11 cellular contexts compared by ENCODE assay signal in genomic region chr11:109984634-109985289, GRCh38.
A peak's percentile ranks its signal among the peaks of the same experiment; 100 is the strongest.
DNase-seq lines count a peak whose midpoint lies in the region; ATAC-seq and TF ChIP-seq lines count a peak whose summit lies in the region.
"Had no signal": no experiment of that assay in that cellular context is flagged by ENCODE, and none has a peak within 500 bp of the region (broad histone marks: within the 10 kb centered on the region; RNA-seq: fewer than 3 reads in every experiment).

No MANE protein-coding gene starts in this region.

- no peak overlapping the region for H3K4me2 ChIP-seq in neural progenitor cell

- no peaks in the 10 kb centered on the region for H3K9me3 ChIP-seq in neural progenitor cell (ENCODE audit: low read depth)

- ATAC-seq in GM21423 (IDR thresholded peaks at IDR 0.05; ENCODE audit: unreplicated experiment) (peak; percentile 98), HG03442 (IDR thresholded peaks at IDR 0.05; ENCODE audit: unreplicated experiment) (peak; percentile 96), left lobe of liver (no peak)

- H3K36me3 Mint-ChIP-seq in dendritic cell treated with granulocyte-macrophage colony-stimulating factor and Interleukin-4, amounts not matched to agents 40 ng/mL and 50 ng/mL, for 4 days (ENCODE audit: low read depth), result no peaks in the 10 kb centered on the region
- no peaks in the 10 kb centered on the region for H3K36me3 Mint-ChIP-seq in neural progenitor cell
- H3K36me3 Mint-ChIP-seq: activated naive CD8-positive, alpha-beta T cell had no signal

- no peak overlapping the region for H3K9ac ChIP-seq in neural progenitor cell

- H3K4me1 ChIP-seq in neural progenitor cell, result no peaks in the 10 kb centered on the region

- no peak overlapping the region for H3K27ac Mint-ChIP-seq in dendritic cell treated with granulocyte-macrophage colony-stimulating factor and Interleukin-4, amounts not matched to agents 40 ng/mL and 50 ng/mL, for 4 days
- no peak overlapping the region for H3K27ac Mint-ChIP-seq in neural progenitor cell
- H3K27ac Mint-ChIP-seq: activated naive CD8-positive, alpha-beta T cell had no signal

- intact Hi-C loops in dendritic cell treated with granulocyte-macrophage colony-stimulating factor and Interleukin-4, amounts not matched to agents 40 ng/mL and 50 ng/mL, for 4 days (cut with micrococcal nuclease), result loop anchor here (1.0 to 5.0 kb wide), 2 partner anchors 16 to 37 kb away; no protein-coding TSS in a partner anchor

- no peaks in the 10 kb centered on the region for H3K9me3 Mint-ChIP-seq in dendritic cell treated with granulocyte-macrophage colony-stimulating factor and Interleukin-4, amounts not matched to agents 40 ng/mL and 50 ng/mL, for 4 days
- H3K9me3 Mint-ChIP-seq in neural progenitor cell, result no peaks in the 10 kb centered on the region

- no peaks in the 10 kb centered on the region for H3K27me3 ChIP-seq in neural progenitor cell

- H3K4me3 ChIP-seq in neural progenitor cell, result no peak overlapping the region

- H2AFZ ChIP-seq in neural progenitor cell (replicated peaks), result no peak overlapping the region

- no peaks in the 10 kb centered on the region for H3F3A ChIP-seq in neural progenitor cell (ENCODE audit: low read depth)

- no peaks in the 10 kb centered on the region for H4K20me1 ChIP-seq in neural progenitor cell (ENCODE audit: low read depth)

- peak; percentile 31 for DNase-seq in GM13977 (ENCODE audit: low spot score)
- no peak for DNase-seq in left lobe of liver (ENCODE audit: low spot score)
- DNase-seq in G401 (ENCODE audit: low spot score), result no peak
- no peak for DNase-seq in neural progenitor cell (ENCODE audit: low spot score)
- no peak for DNase-seq in activated CD4-positive, alpha-beta T cell treated with anti-CD3 and anti-CD28 coated beads for 1 hour
- DNase-seq: NCI-H748 treated with DMSO at 0.1 percent for 48 hours; stimulated activated CD4-positive, alpha-beta T cell treated with anti-CD3 and anti-CD28 coated beads, Interleukin-12 subunit alpha, Interleukin-12 subunit beta, amount 100 ng/mL, for 4 hours had no signal

- in situ Hi-C loops in GM13977 (cut with MboI; ENCODE audit: low pct_unique_long_range_greater_than_20kb, low sequenced_read_pairs, unreplicated experiment) (no loop called here), G401 (cut with HindIII; ENCODE audit: low sequenced_read_pairs) (no loop called here)

- H3K4me3 Mint-ChIP-seq in dendritic cell treated with granulocyte-macrophage colony-stimulating factor and Interleukin-4, amounts not matched to agents 40 ng/mL and 50 ng/mL, for 4 days, result peak overlapping the region; percentile 11
- no peak overlapping the region for H3K4me3 Mint-ChIP-seq in neural progenitor cell
- H3K4me3 Mint-ChIP-seq: activated naive CD8-positive, alpha-beta T cell had no signal

- H3K4me1 Mint-ChIP-seq in dendritic cell treated with granulocyte-macrophage colony-stimulating factor and Interleukin-4, amounts not matched to agents 40 ng/mL and 50 ng/mL, for 4 days (ENCODE audit: low read depth), result peaks cover 20% of the 10 kb centered on the region
- no peaks in the 10 kb centered on the region for H3K4me1 Mint-ChIP-seq in neural progenitor cell

- TF ChIP-seq CTCF in GM13977 (IDR thresholded peaks at IDR 0.05; ENCODE audit: extremely low read depth, insufficient read depth, missing control alignments) (no peak), neural progenitor cell (IDR thresholded peaks at IDR 0.05) (no peak)

- no peaks in the 10 kb centered on the region for H3K27me3 Mint-ChIP-seq in dendritic cell treated with granulocyte-macrophage colony-stimulating factor and Interleukin-4, amounts not matched to agents 40 ng/mL and 50 ng/mL, for 4 days
- no peaks in the 10 kb centered on the region for H3K27me3 Mint-ChIP-seq in neural progenitor cell (ENCODE audit: insufficient read depth, low read depth)

- no peak overlapping the region for H3K27ac ChIP-seq in neural progenitor cell

- H3K79me2 ChIP-seq in neural progenitor cell (ENCODE audit: low read depth), result no peaks in the 10 kb centered on the region

- no peaks in the 10 kb centered on the region for H3K36me3 ChIP-seq in neural progenitor cell
